16 cellular contexts compared by ENCODE assay signal in genomic region chr4:7368296-7368695, GRCh38.
"Had no signal": no experiment of that assay in that cellular context is flagged by ENCODE, and none has a peak within 500 bp of the region (broad histone marks: within the 10 kb centered on the region; RNA-seq: fewer than 3 reads in every experiment).

No MANE protein-coding gene starts in this region.

- ATAC-seq: esophagus mucosa, gastrocnemius medialis, heart right ventricle, sciatic nerve had no signal

- H3K4me3 Mint-ChIP-seq: naive B cell, type B pancreatic cell had no signal

- H3K27ac Mint-ChIP-seq: naive B cell had no signal

- H3K36me3 Mint-ChIP-seq: naive B cell, type B pancreatic cell had no signal

- H3K9me3 Mint-ChIP-seq: type B pancreatic cell had no signal

- H3K27me3 ChIP-seq: thyroid gland, uterus had no signal

- DNase-seq: effector memory CD4-positive, alpha-beta T cell; gastrocnemius medialis; heart right ventricle; left ventricle myocardium inferior; mesenchymal stem cell; naive B cell; stimulated activated CD4-positive, alpha-beta T cell treated with anti-CD3 and anti-CD28 coated beads, Interleukin-12 subunit alpha, Interleukin-12 subunit beta, amount 100 ng/mL, for 4 hours; stimulated activated naive CD4-positive, alpha-beta T cell; stomach; thyroid gland; uterus had no signal

- H3K36me3 ChIP-seq: gastrocnemius medialis, heart right ventricle, left ventricle myocardium inferior, stomach, thyroid gland, uterus had no signal

- H3K4me1 ChIP-seq: uterus had no signal

- H3K4me1 Mint-ChIP-seq: naive B cell had no signal

- H3K27me3 Mint-ChIP-seq: type B pancreatic cell had no signal

- H3K27ac ChIP-seq: gastrocnemius medialis, heart right ventricle, left ventricle myocardium inferior, skin epidermis, stomach, thyroid gland, uterus had no signal

- H3K4me3 ChIP-seq: gastrocnemius medialis, heart right ventricle, left ventricle myocardium inferior, lung, skin epidermis, stomach, thyroid gland, uterus had no signal

- H3K9me3 ChIP-seq: gastrocnemius medialis, heart right ventricle, left ventricle myocardium inferior, stomach, thyroid gland, uterus had no signal
